Comparison of ENCODE assay signal across 9 cellular contexts in genomic region chr13:33678906-33679657, GRCh38.
A peak's percentile ranks its signal among the peaks of the same experiment; 100 is the strongest.
DNase-seq lines count a peak whose midpoint lies in the region; ATAC-seq and TF ChIP-seq lines count a peak whose summit lies in the region.
"Had no signal": no experiment of that assay in that cellular context is flagged by ENCODE, and none has a peak within 500 bp of the region (broad histone marks: within the 10 kb centered on the region; RNA-seq: fewer than 3 reads in every experiment).

No MANE protein-coding gene starts in this region.

- H3K4me3 Mint-ChIP-seq in T-cell: peak overlapping the region; percentile 34 to 63 (median 49)

- H3K36me3 Mint-ChIP-seq in T-cell: no peaks in the 10 kb centered on the region

- no peak for TF ChIP-seq CTCF in astrocyte of the spinal cord (IDR thresholded peaks at IDR 0.05; ENCODE audit: low read depth, low read length)
- no peak for TF ChIP-seq CTCF in liver (IDR thresholded peaks at IDR 0.05; ENCODE audit: low read depth, low read length, missing input control)

- TF ChIP-seq RAD21 in liver (IDR thresholded peaks at IDR 0.05): peak; percentile 59 to 66

- H3K27me3 Mint-ChIP-seq in T-cell: peaks cover 0 to 5% of the 10 kb centered on the region in 2 donors

- H3K4me3 ChIP-seq in astrocyte of the spinal cord (ENCODE audit: low read depth, low read length) (no peak overlapping the region), liver (ENCODE audit: low read depth in 1 of 3, low read length in 3 of 3) (peak overlapping the region in 2 of 3 donors; percentile 37 to 53)
- H3K4me3 ChIP-seq: BLaER1 had no signal

- peaks cover 8 to 37% (median 23%) of the 10 kb centered on the region in 4 donors for H3K4me1 ChIP-seq in liver (ENCODE audit: control insufficient read depth in 4 of 4, insufficient read depth in 4 of 4, low read length in 3 of 4)
- H3K4me1 ChIP-seq: BLaER1 had no signal

- WGBS in liver: 7% methylated on average over 11 of the region's 11 CpGs

- in situ Hi-C loops in astrocyte of the spinal cord (cut with HindIII; ENCODE audit: low sequenced_read_pairs): no loop called here

- CTCF ChIA-PET in T-cell (lab: Charles Lee): no interaction called here

- H3K27ac Mint-ChIP-seq in T-cell: peak overlapping the region; percentile 77 to 79

- peak overlapping the region; percentile 77 to 90 for H3K27ac ChIP-seq in liver (ENCODE audit: low read depth in 1 of 2, low read length in 2 of 2)
- H3K27ac ChIP-seq: BLaER1 had no signal

- peak overlapping the region in 1 of 2 donors; percentile 86 for H3K9ac ChIP-seq in liver (ENCODE audit: low read depth in 1 of 2, low read length in 2 of 2)
- H3K9ac ChIP-seq: BLaER1 had no signal

- no peaks in the 10 kb centered on the region for H3K36me3 ChIP-seq in liver (ENCODE audit: control insufficient read depth in 4 of 4, insufficient read depth in 3 of 4, low read depth in 1 of 4, low read length in 3 of 4)
- H3K36me3 ChIP-seq: BLaER1 had no signal

- ATAC-seq in HG03108 (IDR thresholded peaks at IDR 0.05; ENCODE audit: unreplicated experiment) (peak; percentile 94), T-cell (replicated peaks in 1 of 4) (peak; percentile 62 to 91 (median 81))

- POLR2A ChIA-PET in T-cell (lab: Charles Lee): no interaction called here

- H3K9me3 Mint-ChIP-seq in T-cell: no peaks in the 10 kb centered on the region

- no peaks in the 10 kb centered on the region for H3K9me3 ChIP-seq in liver (ENCODE audit: control insufficient read depth in 4 of 4, low read length in 3 of 4)

- no peaks in the 10 kb centered on the region for H3K27me3 ChIP-seq in liver (ENCODE audit: control insufficient read depth in 4 of 4, insufficient read depth in 4 of 4, low read length in 3 of 4)
- H3K27me3 ChIP-seq: BLaER1 had no signal

- DNase-seq in activated gamma-delta T cell treated with Interleukin-2 at 50 U/mL for 16 hours (peak; percentile 15), activated gamma-delta T cell (lab: John Stamatoyannopoulos, UW) (no peak), T-cell (peak in 33 of 34 experiments; percentile 2 to 53 (median 29)), astrocyte of the spinal cord (ENCODE audit: low read depth, low spot score) (peak; percentile 48), NCI-H187 (lab: John Stamatoyannopoulos, UW) (no peak)
- peak; percentile 29 for DNase-seq in stimulated activated CD8-positive, alpha-beta memory T cell treated with anti-CD3 and anti-CD28 coated beads, Interleukin-12 subunit alpha, Interleukin-12 subunit beta, amount 100 ng/mL, for 4 hours (ENCODE audit: low read depth)

- peaks cover 10 to 19% (median 13%) of the 10 kb centered on the region in 3 donors for H3K4me1 Mint-ChIP-seq in T-cell

TF ChIP-seq in liver, 16 proteins besides CTCF, POLR2A, EP300 and RAD21:
- TF ChIP-seq ATF3 (IDR thresholded peaks at IDR 0.05) (peak; percentile 69), JUND (IDR thresholded peaks at IDR 0.05) (peak; percentile 66 to 73), GABPA (IDR thresholded peaks at IDR 0.05 in 1 of 2, conservative IDR thresholded peaks at IDR 0.05 in 1 of 2) (peak; percentile 21 to 61), HNF4A (conservative IDR thresholded peaks at IDR 0.05) (peak; percentile 59 to 76), NR2F2 (IDR thresholded peaks at IDR 0.05) (no peak), ZBTB33 (IDR thresholded peaks at IDR 0.05) (peak; percentile 70), HNF4G (IDR thresholded peaks at IDR 0.05) (no peak), YY1 (IDR thresholded peaks at IDR 0.05) (peak; percentile 68), RXRA (IDR thresholded peaks at IDR 0.05) (peak; percentile 85 to 92), MAX (IDR thresholded peaks at IDR 0.05) (peak; percentile 97), FOXA1 (IDR thresholded peaks at IDR 0.05) (no peak), TAF1 (conservative IDR thresholded peaks at IDR 0.05) (peak; percentile 48), EGR1 (IDR thresholded peaks at IDR 0.05; ENCODE audit: low read depth in 2 of 2) (peak; percentile 15 to 82), SP1 (IDR thresholded peaks at IDR 0.05) (peak; percentile 79), REST (IDR thresholded peaks at IDR 0.05) (no peak), FOXA2 (IDR thresholded peaks at IDR 0.05) (no peak)

Comparison
In these comparisons a context has a peak if more than half of its experiments do, and no peak if none do; other contexts are left out.
1. DNase-seq: peak in activated gamma-delta T cell treated with Interleukin-2 at 50 U/mL for 16 hours (single experiment), T-cell (33 of 34), astrocyte of the spinal cord (single experiment) and stimulated activated CD8-positive, alpha-beta memory T cell treated with anti-CD3 and anti-CD28 coated beads, Interleukin-12 subunit alpha, Interleukin-12 subunit beta, amount 100 ng/mL, for 4 hours (single experiment); none in activated gamma-delta T cell (single experiment) and NCI-H187 (0 of 2).